ENCODE assay signal across 8 cellular contexts in the genomic region with DNA sequence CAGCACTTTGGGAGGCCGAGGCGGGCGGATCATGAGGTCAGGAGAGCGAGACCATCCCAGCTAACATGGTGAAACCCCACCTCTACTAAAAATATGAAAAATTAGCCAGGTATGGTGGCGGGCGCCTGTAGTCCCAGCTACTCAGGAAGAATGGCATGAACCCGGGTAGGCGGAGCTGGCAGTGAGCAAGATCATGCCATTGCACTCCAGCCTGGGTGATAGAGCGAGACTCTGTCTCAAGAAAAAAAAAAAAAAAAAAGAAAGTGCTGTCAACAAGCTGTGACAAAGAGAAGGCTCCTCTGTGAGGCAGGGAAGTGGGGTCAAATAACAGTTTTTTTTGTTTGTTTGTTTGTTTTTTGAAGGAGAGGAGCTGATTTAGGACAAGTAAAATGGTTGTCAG. TPM values are rescaled to one million over a fixed set of nuclear protein-coding genes. Genes with fewer than 3 reads are reported as not detected.
DNase-seq lines count a peak whose midpoint lies in the region; ATAC-seq and TF ChIP-seq lines count a peak whose summit lies in the region.
"Not testable (repeated sequence)": the region's sequence is repeated elsewhere in the genome, so short reads cannot be mapped to it uniquely, and the experiment has no call there.
"Had no signal": no experiment of that assay in that cellular context is flagged by ENCODE, and none has a peak within 500 bp of the region (broad histone marks: within the 10 kb centered on the region; RNA-seq: fewer than 3 reads in every experiment).

No MANE protein-coding gene starts in this region.

- not testable (repeated sequence) for H3K9me3 Mint-ChIP-seq in GM23338; activated CD4-positive, alpha-beta memory T cell treated with anti-CD3 and anti-CD28 coated beads, Interleukin-2, amount 10 ng/mL, durations not matched to agents 7 days and 5 days; activated T-helper 17 cell treated with anti-CD3 and anti-CD28 coated beads, Interleukin-2, amount 50 U/mL, for 72 hours; activated naive CD8-positive, alpha-beta T cell treated with anti-CD3 and anti-CD28 coated beads for 36 hours; effector memory CD8-positive, alpha-beta T cell; progenitor cell of endocrine pancreas (ENCODE audit: low read depth)

- not testable (repeated sequence) for H3F3A ChIP-seq in GM23338 (replicated peaks; ENCODE audit: low read depth)

- H3K4me2 ChIP-seq in GM23338 = not testable (repeated sequence)

- H4K20me1 ChIP-seq in GM23338 (replicated peaks; ENCODE audit: insufficient read depth) = not testable (repeated sequence)

- H2AFZ ChIP-seq in GM23338 = not testable (repeated sequence)

- POLR2A ChIA-PET in activated CD4-positive, alpha-beta memory T cell treated with anti-CD3 and anti-CD28 coated beads, Interleukin-2, amount 10 ng/mL, durations not matched to agents 7 days and 5 days (lab: Charles Lee) = interaction anchor here (0.6 to 2.0 kb wide), 14 partner anchors 10 to 412 kb away, joined by 3 to 11 read pairs (median 3); partner anchors contain the start of genes GALM, HNRNPLL, SOS1 and SRSF7

- CTCF ChIA-PET in activated CD4-positive, alpha-beta memory T cell treated with anti-CD3 and anti-CD28 coated beads, Interleukin-2, amount 10 ng/mL, durations not matched to agents 7 days and 5 days (lab: Charles Lee) = interaction anchor here (0.7 to 2.4 kb wide), 9 partner anchors 9 to 188 kb away, joined by 3 to 19 read pairs (median 6); no protein-coding TSS in a partner anchor

- not testable (repeated sequence) for H3K9me2 ChIP-seq in GM23338 (ENCODE audit: insufficient read depth)

- not testable (repeated sequence) for H3K4me3 Mint-ChIP-seq in GM23338; progenitor cell of endocrine pancreas (ENCODE audit: low read depth)
- H3K4me3 Mint-ChIP-seq in T-helper 17 cell = peak overlapping the region; percentile 87
- H3K4me3 Mint-ChIP-seq in activated CD4-positive, alpha-beta memory T cell treated with anti-CD3 and anti-CD28 coated beads, Interleukin-2, amount 10 ng/mL, durations not matched to agents 7 days and 5 days = peak overlapping the region; percentile 61
- H3K4me3 Mint-ChIP-seq in activated T-helper 17 cell treated with anti-CD3 and anti-CD28 coated beads, Interleukin-2, amount 50 U/mL, for 72 hours = peak overlapping the region; percentile 75
- H3K4me3 Mint-ChIP-seq in activated naive CD8-positive, alpha-beta T cell treated with anti-CD3 and anti-CD28 coated beads for 36 hours = peak overlapping the region; percentile 64
- peak overlapping the region; percentile 69 to 76 for H3K4me3 Mint-ChIP-seq in effector memory CD8-positive, alpha-beta T cell

- TF ChIP-seq CTCF in GM23338 (conservative IDR thresholded peaks at IDR 0.05; ENCODE audit: low read depth in 2 of 2); progenitor cell of endocrine pancreas (IDR thresholded peaks at IDR 0.05; ENCODE audit: unreplicated experiment): not testable (repeated sequence)

- not testable (repeated sequence) for H3K36me3 Mint-ChIP-seq in GM23338 (ENCODE audit: low read depth); T-helper 17 cell (ENCODE audit: low read depth)
- peaks cover 74% of the 10 kb centered on the region for H3K36me3 Mint-ChIP-seq in activated CD4-positive, alpha-beta memory T cell treated with anti-CD3 and anti-CD28 coated beads, Interleukin-2, amount 10 ng/mL, durations not matched to agents 7 days and 5 days (ENCODE audit: low read depth)
- peaks cover 89% of the 10 kb centered on the region for H3K36me3 Mint-ChIP-seq in activated T-helper 17 cell treated with anti-CD3 and anti-CD28 coated beads, Interleukin-2, amount 50 U/mL, for 72 hours (ENCODE audit: low read depth)
- peaks cover 36% of the 10 kb centered on the region for H3K36me3 Mint-ChIP-seq in activated naive CD8-positive, alpha-beta T cell treated with anti-CD3 and anti-CD28 coated beads for 36 hours
- peaks cover 47% of the 10 kb centered on the region for H3K36me3 Mint-ChIP-seq in effector memory CD8-positive, alpha-beta T cell (ENCODE audit: insufficient read depth)
- H3K36me3 Mint-ChIP-seq in progenitor cell of endocrine pancreas (ENCODE audit: insufficient read depth) = peaks cover 15% of the 10 kb centered on the region

- not testable (repeated sequence) for H3K4me1 ChIP-seq in GM23338 (ENCODE audit: insufficient read depth)

- not testable (repeated sequence) for H3K79me2 ChIP-seq in GM23338 (replicated peaks; ENCODE audit: insufficient read depth)

- H3K27ac ChIP-seq in GM23338 (ENCODE audit: low read depth) = peak overlapping the region; percentile 61; the same call in 1 of the 2 replicates

- peak overlapping the region; percentile 29; the same call in 1 of the 2 replicates for H3K27ac Mint-ChIP-seq in GM23338
- H3K27ac Mint-ChIP-seq in T-helper 17 cell = peak overlapping the region; percentile 99
- H3K27ac Mint-ChIP-seq in activated CD4-positive, alpha-beta memory T cell treated with anti-CD3 and anti-CD28 coated beads, Interleukin-2, amount 10 ng/mL, durations not matched to agents 7 days and 5 days = peak overlapping the region; percentile 95
- H3K27ac Mint-ChIP-seq in activated T-helper 17 cell treated with anti-CD3 and anti-CD28 coated beads, Interleukin-2, amount 50 U/mL, for 72 hours = peak overlapping the region; percentile 81
- peak overlapping the region; percentile 90 for H3K27ac Mint-ChIP-seq in activated naive CD8-positive, alpha-beta T cell treated with anti-CD3 and anti-CD28 coated beads for 36 hours
- H3K27ac Mint-ChIP-seq in effector memory CD8-positive, alpha-beta T cell = peak overlapping the region; percentile 93 to 95
- peak overlapping the region; percentile 79 for H3K27ac Mint-ChIP-seq in progenitor cell of endocrine pancreas

- not testable (repeated sequence) for H3K9me3 ChIP-seq in T-helper 17 cell (ENCODE audit: control insufficient read depth, low read length, poor library complexity, severe bottlenecking)

- DNase-seq in GM23338 (ENCODE audit: low spot score); T-helper 17 cell; activated CD4-positive, alpha-beta memory T cell treated with anti-CD3 and anti-CD28 coated beads, Interleukin-2, amount 10 ng/mL, durations not matched to agents 7 days and 5 days; activated naive CD8-positive, alpha-beta T cell treated with anti-CD3 and anti-CD28 coated beads for 36 hours; effector memory CD8-positive, alpha-beta T cell; progenitor cell of endocrine pancreas (ENCODE audit: low spot score, unreplicated experiment): not testable (repeated sequence)

- H3K27me3 Mint-ChIP-seq in GM23338 (ENCODE audit: insufficient read depth, low read depth, poor library complexity); T-helper 17 cell; activated CD4-positive, alpha-beta memory T cell treated with anti-CD3 and anti-CD28 coated beads, Interleukin-2, amount 10 ng/mL, durations not matched to agents 7 days and 5 days; activated T-helper 17 cell treated with anti-CD3 and anti-CD28 coated beads, Interleukin-2, amount 50 U/mL, for 72 hours; activated naive CD8-positive, alpha-beta T cell treated with anti-CD3 and anti-CD28 coated beads for 36 hours; effector memory CD8-positive, alpha-beta T cell; progenitor cell of endocrine pancreas: not testable (repeated sequence)

- not testable (repeated sequence) for H3K4me3 ChIP-seq in GM23338

- not testable (repeated sequence) for H3K36me3 ChIP-seq in GM23338 (ENCODE audit: insufficient read depth)

- ATAC-seq in GM23338; T-helper 17 cell; effector memory CD8-positive, alpha-beta T cell (replicated peaks): not testable (repeated sequence)
- ATAC-seq in activated T-helper 17 cell treated with anti-CD3 and anti-CD28 coated beads, Interleukin-2, amount 50 U/mL, for 72 hours (replicated peaks) = peak; percentile 31

- H3K27me3 ChIP-seq in GM23338 (ENCODE audit: insufficient read depth) = not testable (repeated sequence)

- H3K4me1 Mint-ChIP-seq in GM23338 (peaks cover 14% of the 10 kb centered on the region), T-helper 17 cell (peaks cover 42% of the 10 kb centered on the region)
- H3K4me1 Mint-ChIP-seq in activated CD4-positive, alpha-beta memory T cell treated with anti-CD3 and anti-CD28 coated beads, Interleukin-2, amount 10 ng/mL, durations not matched to agents 7 days and 5 days = peaks cover 68% of the 10 kb centered on the region
- H3K4me1 Mint-ChIP-seq in activated T-helper 17 cell treated with anti-CD3 and anti-CD28 coated beads, Interleukin-2, amount 50 U/mL, for 72 hours = peaks cover 42% of the 10 kb centered on the region
- H3K4me1 Mint-ChIP-seq in activated naive CD8-positive, alpha-beta T cell treated with anti-CD3 and anti-CD28 coated beads for 36 hours = peaks cover 40% of the 10 kb centered on the region
- peaks cover 41 to 57% of the 10 kb centered on the region in 2 donors for H3K4me1 Mint-ChIP-seq in effector memory CD8-positive, alpha-beta T cell (ENCODE audit: low read depth in 2 of 2)
- not testable (repeated sequence) for H3K4me1 Mint-ChIP-seq in progenitor cell of endocrine pancreas (ENCODE audit: low read depth)

RNA-seq across cellular contexts. Expression of gene GALM, which starts 42.6 kb away (rescaled TPM):
- 14.9 and 21.6 TPM in 2 replicates for total RNA-seq in GM23338 (2014; rRNA removed; shearing (Covaris generic))
- polyA plus RNA-seq in GM23338 (2016; fragmentation: Nextera tagmentation; extraction: Ambion mirVana) = 9.3 and 9.6 TPM in 2 replicates
- total RNA-seq in T-helper 17 cell = 10 to 100 TPM; 18.5 to 28.3 TPM
- 10 to 100 TPM; 94.7 to 97.4 TPM for total RNA-seq in activated CD4-positive, alpha-beta memory T cell treated with anti-CD3 and anti-CD28 coated beads, Interleukin-2, amount 10 ng/mL, durations not matched to agents 7 days and 5 days
- 100 to 1,000 TPM in 1 of 2 donors, 10 to 100 TPM in 1; 85.2 to 123 TPM for total RNA-seq in activated T-helper 17 cell treated with anti-CD3 and anti-CD28 coated beads, Interleukin-2, amount 50 U/mL, for 72 hours
- total RNA-seq in activated naive CD8-positive, alpha-beta T cell treated with anti-CD3 and anti-CD28 coated beads for 36 hours = 10 to 100 TPM; 42.0 to 42.2 TPM
- total RNA-seq in progenitor cell of endocrine pancreas = 40.2 and 46.3 TPM in 2 replicates
- total RNA-seq: H4 had no signal

RNA-seq across cellular contexts. Expression of gene SRSF7, which starts 42.7 kb away (rescaled TPM):
- 251 and 274 TPM in 2 replicates for total RNA-seq in GM23338 (2014; rRNA removed; shearing (Covaris generic))
- polyA plus RNA-seq in GM23338 (2016; fragmentation: Nextera tagmentation; extraction: Ambion mirVana) = 534 and 572 TPM in 2 replicates
- total RNA-seq in T-helper 17 cell (100 to 1,000 TPM; 558 to 772 TPM), progenitor cell of endocrine pancreas (258 TPM in 2 replicates)
- 100 to 1,000 TPM; 243 to 249 TPM for total RNA-seq in activated CD4-positive, alpha-beta memory T cell treated with anti-CD3 and anti-CD28 coated beads, Interleukin-2, amount 10 ng/mL, durations not matched to agents 7 days and 5 days
- total RNA-seq in activated T-helper 17 cell treated with anti-CD3 and anti-CD28 coated beads, Interleukin-2, amount 50 U/mL, for 72 hours = 100 to 1,000 TPM; 199 to 366 TPM
- 100 to 1,000 TPM; 381 to 392 TPM for total RNA-seq in activated naive CD8-positive, alpha-beta T cell treated with anti-CD3 and anti-CD28 coated beads for 36 hours

Comparison
In these comparisons a context has a peak if more than half of its experiments do, and no peak if none do; other contexts are left out.
1. H3K27ac Mint-ChIP-seq: peak in every context shown above with its lines; median percentile 99 in T-helper 17 cell; 95 in activated CD4-positive, alpha-beta memory T cell treated with anti-CD3 and anti-CD28 coated beads, Interleukin-2, amount 10 ng/mL, durations not matched to agents 7 days and 5 days; 94 in effector memory CD8-positive, alpha-beta T cell; 90 in activated naive CD8-positive, alpha-beta T cell treated with anti-CD3 and anti-CD28 coated beads for 36 hours; 81 in activated T-helper 17 cell treated with anti-CD3 and anti-CD28 coated beads, Interleukin-2, amount 50 U/mL, for 72 hours; 79 in progenitor cell of endocrine pancreas; 29 in GM23338.